Comparison of ENCODE assay signal across 11 cellular contexts in the genomic region with DNA sequence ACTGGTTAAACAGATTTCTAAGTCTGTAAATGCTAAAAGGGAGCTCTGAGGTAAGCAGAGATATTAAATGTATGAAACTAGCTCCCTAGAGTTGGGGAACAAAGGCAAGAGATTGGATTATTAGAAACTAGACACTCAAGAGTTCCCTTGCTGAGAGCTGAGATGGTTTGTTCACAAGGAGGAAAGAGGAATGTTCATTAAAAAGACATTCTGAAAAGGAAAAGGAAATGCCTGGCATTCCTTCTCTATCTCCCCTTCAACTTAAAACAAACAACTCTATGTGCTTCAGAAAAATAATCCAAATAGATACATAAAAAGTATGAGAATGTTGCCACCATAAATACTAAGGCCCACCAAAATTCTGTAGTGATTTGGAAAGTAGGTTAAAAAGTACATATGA.
DNase-seq lines count a peak whose midpoint lies in the region; ATAC-seq and TF ChIP-seq lines count a peak whose summit lies in the region.
"Had no signal": no experiment of that assay in that cellular context is flagged by ENCODE, and none has a peak within 500 bp of the region (broad histone marks: within the 10 kb centered on the region; RNA-seq: fewer than 3 reads in every experiment).

No MANE protein-coding gene starts in this region.

- H3F3A ChIP-seq in GM23248 (ENCODE audit: insufficient read depth): peaks cover 45% of the 10 kb centered on the region

- H3K9me3 ChIP-seq in GM23248 (ENCODE audit: low read depth): no peaks in the 10 kb centered on the region
- H3K9me3 ChIP-seq in spleen: no peaks in the 10 kb centered on the region

- H3K4me2 ChIP-seq in GM23248 (ENCODE audit: unreplicated experiment): peak overlapping the region; percentile 70

- peaks cover 5% of the 10 kb centered on the region for H3K4me1 Mint-ChIP-seq in activated CD4-positive, alpha-beta memory T cell treated with anti-CD3 and anti-CD28 coated beads for 36 hours (ENCODE audit: low read depth)

- H3K27me3 ChIP-seq in GM23248 (replicated peaks; ENCODE audit: insufficient read depth) (no peaks in the 10 kb centered on the region), spleen (replicated peaks in 1 of 7) (no peaks in the 10 kb centered on the region)

- no peaks in the 10 kb centered on the region for H3K27me3 Mint-ChIP-seq in activated CD4-positive, alpha-beta memory T cell treated with anti-CD3 and anti-CD28 coated beads for 36 hours

- intact Hi-C loops in spleen (cut with DNase I; ENCODE audit: low total_unique reads): no loop called here
- intact Hi-C loops in activated CD4-positive, alpha-beta memory T cell treated with anti-CD3 and anti-CD28 coated beads for 36 hours (cut with micrococcal nuclease): no loop called here

- in situ Hi-C loops in GM23248 (cut with MboI): loop anchor here (10.0 kb wide), 1 partner anchor 406 kb away; no protein-coding TSS in a partner anchor

- H3K27ac ChIP-seq in GM23248: peak overlapping the region; percentile 96
- peak overlapping the region in 7 of 8 donors; percentile 37 to 72 (median 68) for H3K27ac ChIP-seq in spleen

- no peak for TF ChIP-seq POLR2A in spleen (IDR thresholded peaks at IDR 0.05)

- H3K4me3 ChIP-seq in GM23248: peak overlapping the region; percentile 46
- no peak overlapping the region for H3K4me3 ChIP-seq in spleen

- peak overlapping the region; percentile 86 for H3K9ac ChIP-seq in GM23248

- H3K36me3 Mint-ChIP-seq in activated CD4-positive, alpha-beta memory T cell treated with anti-CD3 and anti-CD28 coated beads for 36 hours: peaks cover 17% of the 10 kb centered on the region

- no peak overlapping the region for H3K4me3 Mint-ChIP-seq in activated CD4-positive, alpha-beta memory T cell treated with anti-CD3 and anti-CD28 coated beads for 36 hours

- ATAC-seq in GM18520 (IDR thresholded peaks at IDR 0.05; ENCODE audit: unreplicated experiment): no peak

- no peak for TF ChIP-seq CTCF in spleen (IDR thresholded peaks at IDR 0.05 in 8 of 11, conservative IDR thresholded peaks at IDR 0.05 in 3 of 11)

- H3K79me2 ChIP-seq in GM23248 (ENCODE audit: insufficient read depth): no peaks in the 10 kb centered on the region

- no peaks in the 10 kb centered on the region for H3K9me3 Mint-ChIP-seq in activated CD4-positive, alpha-beta memory T cell treated with anti-CD3 and anti-CD28 coated beads for 36 hours

- peak overlapping the region; percentile 68 for H2AFZ ChIP-seq in GM23248

- no peaks in the 10 kb centered on the region for H3K36me3 ChIP-seq in GM23248 (ENCODE audit: low read depth)
- H3K36me3 ChIP-seq in spleen: peaks cover 0 to 10% (median 0%) of the 10 kb centered on the region in 6 donors

- H3K27ac Mint-ChIP-seq in activated CD4-positive, alpha-beta memory T cell treated with anti-CD3 and anti-CD28 coated beads for 36 hours: no peak overlapping the region

- no peaks in the 10 kb centered on the region for H4K20me1 ChIP-seq in GM23248 (ENCODE audit: insufficient read depth)

- no peaks in the 10 kb centered on the region for H3K9me2 ChIP-seq in GM23248 (ENCODE audit: insufficient read depth)

- POLR2A ChIA-PET in activated CD4-positive, alpha-beta memory T cell treated with anti-CD3 and anti-CD28 coated beads for 36 hours (lab: Charles Lee): no interaction called here

- peak; percentile 51 for DNase-seq in GM23248
- peak; percentile 88 for DNase-seq in amniotic epithelial cell (ENCODE audit: low read depth)
- DNase-seq in iris pigment epithelial cell (ENCODE audit: low read depth): peak; percentile 89
- DNase-seq in spleen: no peak
- DNase-seq in hippocampal formation (lab: John Stamatoyannopoulos, UW): no peak
- DNase-seq in activated CD4-positive, alpha-beta memory T cell treated with anti-CD3 and anti-CD28 coated beads for 36 hours: no peak
- DNase-seq: activated CD4-positive, CD25-positive, alpha-beta regulatory T cell treated with anti-CD3 and anti-CD28 coated beads, Interleukin-2, amount 50 U/mL, for 72 hours; activated effector memory CD4-positive, alpha-beta T cell treated with Interleukin-2 at 50 U/mL for 16 hours; effector CD4-positive, alpha-beta T cell; NCI-H2029 treated with DMSO at 0.1 percent for 48 hours had no signal

- H3K4me1 ChIP-seq in GM23248 (ENCODE audit: insufficient read depth) (peaks cover 60% of the 10 kb centered on the region), spleen (peaks cover 0 to 46% (median 37%) of the 10 kb centered on the region in 6 donors)

- CTCF ChIA-PET in activated CD4-positive, alpha-beta memory T cell treated with anti-CD3 and anti-CD28 coated beads for 36 hours (lab: Charles Lee): interaction anchor here (1.0 to 1.5 kb wide), 3 partner anchors 11 to 434 kb away, joined by 3 to 5 read pairs (median 4); no protein-coding TSS in a partner anchor

Comparison
In these comparisons a context has a peak if more than half of its experiments do, and no peak if none do; other contexts are left out.
1. DNase-seq: peak in GM23248 (single experiment), amniotic epithelial cell (single experiment) and iris pigment epithelial cell (single experiment); none in spleen (single experiment), hippocampal formation (0 of 2) and activated CD4-positive, alpha-beta memory T cell treated with anti-CD3 and anti-CD28 coated beads for 36 hours (single experiment).